In the genomic region with DNA sequence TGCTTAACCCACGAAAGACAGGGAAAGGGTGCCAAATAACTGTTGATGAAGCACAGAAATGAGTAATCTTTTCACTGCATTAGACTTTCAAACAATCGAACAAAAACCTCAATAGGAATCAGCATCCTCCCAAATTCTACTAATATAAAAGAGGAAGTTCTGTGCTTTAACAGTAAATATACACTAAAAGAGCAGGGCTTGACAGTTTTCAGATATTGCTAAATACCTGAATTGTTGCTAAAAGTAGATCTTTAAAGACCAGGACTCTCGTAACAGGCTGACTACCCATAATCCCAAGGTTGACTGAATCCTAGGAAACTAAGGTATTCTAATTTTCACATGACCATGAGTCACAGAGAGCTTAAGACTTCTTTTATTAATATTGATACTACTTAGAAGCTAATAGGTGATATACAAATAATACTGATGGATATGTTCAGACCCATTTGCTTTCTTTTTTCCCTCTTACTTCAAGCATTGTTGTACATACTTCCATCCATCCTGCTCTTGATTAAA, we compare ENCODE assay signal across 13 cellular contexts. TPM values are rescaled to one million over a fixed set of nuclear protein-coding genes. Genes with fewer than 3 reads are reported as not detected.
DNase-seq lines count a peak whose midpoint lies in the region; ATAC-seq, FAIRE-seq and TF ChIP-seq lines count a peak whose summit lies in the region.
"Had no signal": no experiment of that assay in that cellular context is flagged by ENCODE, and none has a peak within 500 bp of the region (broad histone marks: within the 10 kb centered on the region; RNA-seq: fewer than 3 reads in every experiment).

No MANE protein-coding gene starts in this region.

- DNase-seq in T-helper 1 cell, result no peak
- peak; percentile 47 to 74 for DNase-seq in NOMO-1 (lab: John Stamatoyannopoulos, UW; ENCODE audit: unreplicated experiment in 2 of 2)
- DNase-seq in astrocyte (ENCODE audit: low read depth), result peak; percentile 24
- DNase-seq in nephron progenitor cell, result no peak
- DNase-seq in NCI-H1694 treated with DMSO at 0.1 percent for 48 hours (lab: John Stamatoyannopoulos, UW), result no peak
- DNase-seq in NCI-H1105 treated with DMSO at 0.1 percent for 48 hours (lab: John Stamatoyannopoulos, UW), result no peak
- DNase-seq: activated T-cell treated with anti-CD3 and anti-CD28 coated beads for 4 hours, foreskin melanocyte, NCI-H1048, nucleus accumbens had no signal

- H3K27ac ChIP-seq in astrocyte (ENCODE audit: low read depth, low read length), result no peak overlapping the region
- H3K27ac ChIP-seq: SJSA1 had no signal

- ATAC-seq in GM19395 (IDR thresholded peaks at IDR 0.05; ENCODE audit: unreplicated experiment), result no peak

- H3K36me3 Mint-ChIP-seq in T-helper 1 cell treated with Interleukin-12 subunit alpha and Interleukin-12 subunit beta and Interleukin-4 antibody, amounts not matched to agents 30 μg/mL and 1 μg/mL, for 36 hours (ENCODE audit: low read depth), result peaks cover 57% of the 10 kb centered on the region
- peaks cover 18% of the 10 kb centered on the region for H3K36me3 Mint-ChIP-seq in astrocyte (ENCODE audit: low read depth, unreplicated experiment)
- H3K36me3 Mint-ChIP-seq in nephron progenitor cell (ENCODE audit: low read depth), result peaks cover 64% of the 10 kb centered on the region

- TF ChIP-seq CTCF in astrocyte (IDR thresholded peaks at IDR 0.05; ENCODE audit: insufficient read depth, low read depth, low read length), result no peak
- no peak for TF ChIP-seq CTCF in nephron progenitor cell (IDR thresholded peaks at IDR 0.05)

- no peak for FAIRE-seq in astrocyte (lab: Jason Lieb, UNC)

- no peaks in the 10 kb centered on the region for H3K4me1 ChIP-seq in astrocyte (ENCODE audit: insufficient read depth, low read length)

- H3K4me3 Mint-ChIP-seq in T-helper 1 cell treated with Interleukin-12 subunit alpha and Interleukin-12 subunit beta and Interleukin-4 antibody, amounts not matched to agents 30 μg/mL and 1 μg/mL, for 36 hours, result peak overlapping the region; percentile 47
- H3K4me3 Mint-ChIP-seq in astrocyte (ENCODE audit: unreplicated experiment) (no peak overlapping the region), nephron progenitor cell (no peak overlapping the region)

- H4K20me1 ChIP-seq in astrocyte (ENCODE audit: insufficient read depth, low read length), result peaks cover 58% of the 10 kb centered on the region

- H3K27me3 Mint-ChIP-seq in T-helper 1 cell treated with Interleukin-12 subunit alpha and Interleukin-12 subunit beta and Interleukin-4 antibody, amounts not matched to agents 30 μg/mL and 1 μg/mL, for 36 hours (ENCODE audit: low read depth), result no peaks in the 10 kb centered on the region
- no peaks in the 10 kb centered on the region for H3K27me3 Mint-ChIP-seq in astrocyte (ENCODE audit: low read depth, unreplicated experiment)
- no peaks in the 10 kb centered on the region for H3K27me3 Mint-ChIP-seq in nephron progenitor cell (ENCODE audit: low read depth, poor library complexity)

- H3K9me3 Mint-ChIP-seq in T-helper 1 cell treated with Interleukin-12 subunit alpha and Interleukin-12 subunit beta and Interleukin-4 antibody, amounts not matched to agents 30 μg/mL and 1 μg/mL, for 36 hours, result no peaks in the 10 kb centered on the region
- H3K9me3 Mint-ChIP-seq in astrocyte (ENCODE audit: unreplicated experiment) (no peaks in the 10 kb centered on the region), nephron progenitor cell (no peaks in the 10 kb centered on the region)

- H3K27me3 ChIP-seq in astrocyte (ENCODE audit: insufficient read depth, low read length), result no peaks in the 10 kb centered on the region
- H3K27me3 ChIP-seq: SJSA1 had no signal

- peak overlapping the region; percentile 64 for H3K27ac Mint-ChIP-seq in T-helper 1 cell treated with Interleukin-12 subunit alpha and Interleukin-12 subunit beta and Interleukin-4 antibody, amounts not matched to agents 30 μg/mL and 1 μg/mL, for 36 hours
- H3K27ac Mint-ChIP-seq in astrocyte (ENCODE audit: unreplicated experiment), result no peak overlapping the region
- H3K27ac Mint-ChIP-seq in nephron progenitor cell, result peak overlapping the region; percentile 28

- H3K4me2 ChIP-seq in astrocyte (ENCODE audit: low read length), result no peak overlapping the region

- H3K9ac ChIP-seq in astrocyte (ENCODE audit: low read length), result no peak overlapping the region

- H3K36me3 ChIP-seq in astrocyte (ENCODE audit: insufficient read depth, low read length), result peaks cover 76% of the 10 kb centered on the region

- no peak overlapping the region for H3K4me3 ChIP-seq in astrocyte (ENCODE audit: insufficient read depth, low read depth, low read length)
- H3K4me3 ChIP-seq: SJSA1 had no signal

- no peak overlapping the region for H2AFZ ChIP-seq in astrocyte (ENCODE audit: low read depth, low read length)

- peaks cover 50% of the 10 kb centered on the region for H3K4me1 Mint-ChIP-seq in T-helper 1 cell treated with Interleukin-12 subunit alpha and Interleukin-12 subunit beta and Interleukin-4 antibody, amounts not matched to agents 30 μg/mL and 1 μg/mL, for 36 hours (ENCODE audit: low read depth)
- H3K4me1 Mint-ChIP-seq in astrocyte (ENCODE audit: low read depth, unreplicated experiment) (peaks cover 23% of the 10 kb centered on the region), nephron progenitor cell (no peaks in the 10 kb centered on the region)

- peaks cover 53% of the 10 kb centered on the region for H3K79me2 ChIP-seq in astrocyte (ENCODE audit: insufficient read depth, low read length)

- no peaks in the 10 kb centered on the region for H3K9me3 ChIP-seq in astrocyte (ENCODE audit: insufficient read depth, low read depth, low read length)
- H3K9me3 ChIP-seq: SJSA1 had no signal

RNA-seq across cellular contexts. Expression of a gene that starts 10.1 kb away (rescaled TPM):
- 345 and 359 TPM in 2 replicates for total RNA-seq in astrocyte

Comparison
In these comparisons a context has a peak if more than half of its experiments do, and no peak if none do; other contexts are left out.
1. DNase-seq: peak in NOMO-1 (2 of 2) and astrocyte (single experiment); none in T-helper 1 cell (0 of 5), nephron progenitor cell (single experiment), NCI-H1694 treated with DMSO at 0.1 percent for 48 hours (single experiment) and NCI-H1105 treated with DMSO at 0.1 percent for 48 hours (single experiment).